In the genomic region with DNA sequence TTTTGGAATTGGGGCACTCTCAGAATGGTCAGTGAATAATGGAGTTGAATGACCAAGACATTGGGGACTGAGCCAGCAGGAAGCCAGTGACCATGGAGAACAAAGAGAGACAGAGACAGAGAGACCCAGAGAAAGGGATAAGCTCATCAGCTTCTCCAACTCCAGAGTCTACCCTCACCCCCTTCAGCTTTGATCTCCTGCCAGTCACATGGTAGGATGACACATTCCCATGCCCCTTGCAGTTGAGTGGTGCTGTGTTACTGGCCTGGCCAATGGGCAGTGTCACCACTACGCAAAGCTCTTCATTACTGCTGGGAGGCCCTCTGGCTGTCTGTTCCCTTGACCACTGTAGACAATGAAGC, we compare ENCODE assay signal across 17 cellular contexts.
"Had no signal": no experiment of that assay in that cellular context is flagged by ENCODE, and none has a peak within 500 bp of the region (broad histone marks: within the 10 kb centered on the region; RNA-seq: fewer than 3 reads in every experiment).

No MANE protein-coding gene starts in this region.

- DNase-seq: activated CD4-positive, alpha-beta T cell treated with anti-CD3 and anti-CD28 coated beads for 36 hours; activated CD4-positive, alpha-beta T cell treated with anti-CD3 and anti-CD28 coated beads, Interleukin-2, amount 50 U/mL, for 48 hours; activated gamma-delta T cell; central memory CD4-positive, alpha-beta T cell; colonic mucosa; effector CD4-positive, alpha-beta T cell; right lobe of liver; small intestine; stimulated activated CD4-positive, alpha-beta T cell treated with anti-CD3 and anti-CD28 coated beads, Interleukin-15, amount 100 ng/mL, for 24 hours; stimulated activated CD4-positive, alpha-beta T cell treated with anti-CD3 and anti-CD28 coated beads, Interleukin-2, amount 100 ng/mL, for 48 hours; T-cell; upper lobe of left lung had no signal

- H3K27ac ChIP-seq: colonic mucosa, esophagus muscularis mucosa, gastroesophageal sphincter, ovary, right lobe of liver, testis, upper lobe of left lung had no signal

- ATAC-seq: activated CD4-positive, alpha-beta T cell treated with anti-CD3 and anti-CD28 coated beads for 36 hours; gastroesophageal sphincter; T-cell; WTC11 had no signal
